In the genomic region with DNA sequence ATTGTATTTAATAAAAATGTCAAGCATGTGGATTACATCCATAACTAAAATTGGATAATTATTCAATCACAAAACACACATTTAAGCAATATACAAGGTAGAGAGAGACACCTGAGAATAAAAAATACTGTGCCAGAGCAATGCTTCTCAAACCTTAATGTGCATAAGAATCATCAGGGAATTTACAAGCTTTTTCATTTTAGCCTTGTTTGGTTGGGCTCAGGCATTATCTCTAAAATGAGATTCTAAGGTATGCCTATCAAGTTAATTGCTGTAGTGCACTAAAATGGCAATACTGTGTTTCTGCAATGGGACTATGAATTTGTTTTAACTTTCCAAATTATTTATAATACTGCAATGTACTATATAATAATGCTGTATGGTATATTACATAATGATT, we compare ENCODE assay signal across 8 cellular contexts. TPM values are rescaled to one million over a fixed set of nuclear protein-coding genes. Genes with fewer than 3 reads are reported as not detected.
DNase-seq lines count a peak whose midpoint lies in the region; ATAC-seq and TF ChIP-seq lines count a peak whose summit lies in the region.

No MANE protein-coding gene starts in this region.

- TF ChIP-seq CTCF in C4-2B (conservative IDR thresholded peaks at IDR 0.05): no peak
- no peak for TF ChIP-seq CTCF in MM.1S (IDR thresholded peaks at IDR 0.05; ENCODE audit: low read length)
- no peak for TF ChIP-seq CTCF in neural cell (IDR thresholded peaks at IDR 0.05; ENCODE audit: poor library complexity, severe bottlenecking)

- H3K4me2 ChIP-seq in MM.1S (ENCODE audit: low read depth, low read length): peak overlapping the region; percentile 78
- H3K4me2 ChIP-seq in neural cell (ENCODE audit: low read length): peak overlapping the region; percentile 96

- peaks cover 28% of the 10 kb centered on the region for H4K20me1 ChIP-seq in MM.1S (ENCODE audit: insufficient read depth, low read length)
- no peaks in the 10 kb centered on the region for H4K20me1 ChIP-seq in neural cell (ENCODE audit: insufficient read depth)

- H3K36me3 ChIP-seq in MM.1S (replicated peaks; ENCODE audit: insufficient read depth, low read length) (no peaks in the 10 kb centered on the region; the same call in 1 of the 2 replicates), neural cell (ENCODE audit: insufficient read depth, low read length) (no peaks in the 10 kb centered on the region)
- H3K36me3 ChIP-seq in effector memory CD4-positive, alpha-beta T cell (ENCODE audit: control insufficient read depth, insufficient read depth, low read length): no peaks in the 10 kb centered on the region

- no peaks in the 10 kb centered on the region for H3K27me3 ChIP-seq in MM.1S (replicated peaks; ENCODE audit: insufficient read depth, low read length)
- H3K27me3 ChIP-seq in effector memory CD4-positive, alpha-beta T cell (replicated peaks; ENCODE audit: control insufficient read depth, insufficient read depth, low read length, poor library complexity, severe bottlenecking): no peaks in the 10 kb centered on the region
- H3K27me3 ChIP-seq in neural cell (ENCODE audit: insufficient read depth, low read depth, low read length): no peaks in the 10 kb centered on the region

- TF ChIP-seq RAD21 in neural cell (conservative IDR thresholded peaks at IDR 0.05): no peak

- H3K4me1 ChIP-seq in MM.1S (ENCODE audit: low read length): peaks cover 13% of the 10 kb centered on the region
- peaks cover 19% of the 10 kb centered on the region for H3K4me1 ChIP-seq in effector memory CD4-positive, alpha-beta T cell (ENCODE audit: control insufficient read depth, insufficient read depth, low read length, poor library complexity, severe bottlenecking)

- H3K9ac ChIP-seq in MM.1S (ENCODE audit: low read length) (peak overlapping the region; percentile 92; the same call in 1 of the 2 replicates), neural cell (ENCODE audit: low read length) (peak overlapping the region; percentile 86)

- H3K9me3 ChIP-seq in MM.1S (replicated peaks; ENCODE audit: insufficient read depth, low read length): no peaks in the 10 kb centered on the region
- H3K9me3 ChIP-seq in effector memory CD4-positive, alpha-beta T cell (ENCODE audit: control insufficient read depth, low read length): no peaks in the 10 kb centered on the region
- H3K9me3 ChIP-seq in neural cell (ENCODE audit: low read length): no peaks in the 10 kb centered on the region

- H2AFZ ChIP-seq in MM.1S (ENCODE audit: low read length) (no peak overlapping the region), neural cell (ENCODE audit: low read depth, low read length) (peak overlapping the region; percentile 69)

- TF ChIP-seq EP300 in neural cell (conservative IDR thresholded peaks at IDR 0.05; ENCODE audit: poor library complexity, severe bottlenecking): no peak

- H3K9me2 ChIP-seq in MM.1S (replicated peaks; ENCODE audit: insufficient read depth, low read length): no peaks in the 10 kb centered on the region
- H3K9me2 ChIP-seq in neural cell (ENCODE audit: insufficient read depth, low read length): no peaks in the 10 kb centered on the region

- H3F3A ChIP-seq in MM.1S (ENCODE audit: insufficient read depth, low read length) (peaks cover 42% of the 10 kb centered on the region), neural cell (ENCODE audit: insufficient read depth, low read length, poor library complexity, severe bottlenecking) (peaks cover 3% of the 10 kb centered on the region)

- peak overlapping the region; percentile 85 for H3K4me3 ChIP-seq in MM.1S (ENCODE audit: low read length)
- peak overlapping the region; percentile 96 for H3K4me3 ChIP-seq in effector memory CD4-positive, alpha-beta T cell (ENCODE audit: insufficient read depth, low read depth, low read length, poor library complexity, severe bottlenecking)
- H3K4me3 ChIP-seq in neural cell (ENCODE audit: low read length): peak overlapping the region; percentile 90

- peak overlapping the region; percentile 84 for H3K27ac ChIP-seq in C4-2B
- H3K27ac ChIP-seq in MM.1S (ENCODE audit: low read length): peak overlapping the region; percentile 91; the same call in 1 of the 2 replicates
- peak overlapping the region; percentile 98 for H3K27ac ChIP-seq in effector memory CD4-positive, alpha-beta T cell (ENCODE audit: insufficient read depth, low read length, poor library complexity, severe bottlenecking)
- peak overlapping the region; percentile 80 for H3K27ac ChIP-seq in neural cell (ENCODE audit: low read length)

- ATAC-seq in HG02852 (IDR thresholded peaks at IDR 0.05; ENCODE audit: unreplicated experiment): no peak
- no peak for ATAC-seq in GM18520 (IDR thresholded peaks at IDR 0.05; ENCODE audit: unreplicated experiment)

- H3K79me2 ChIP-seq in MM.1S (ENCODE audit: low read length): peaks cover 57% of the 10 kb centered on the region
- H3K79me2 ChIP-seq in neural cell (replicated peaks; ENCODE audit: insufficient read depth, low read length): peaks cover 46% of the 10 kb centered on the region

- DNase-seq in MM.1S: no peak
- DNase-seq in effector memory CD4-positive, alpha-beta T cell: no peak
- DNase-seq in CD1c-positive myeloid dendritic cell (ENCODE audit: extremely low spot score): no peak
- no peak for DNase-seq in amygdala (lab: John Stamatoyannopoulos, UW)

TF ChIP-seq in neural cell, 6 proteins besides CTCF, POLR2A, EP300 and RAD21:
- TF ChIP-seq POLR2AphosphoS5 (IDR thresholded peaks at IDR 0.05) (no peak), SMC3 (conservative IDR thresholded peaks at IDR 0.05; ENCODE audit: poor library complexity) (no peak), EZH2 (IDR thresholded peaks at IDR 0.05; ENCODE audit: borderline replicate concordance, insufficient read depth, low read length, poor library complexity, severe bottlenecking) (no peak), MXI1 (conservative IDR thresholded peaks at IDR 0.05; ENCODE audit: poor library complexity, severe bottlenecking) (no peak), TAF1 (IDR thresholded peaks at IDR 0.05; ENCODE audit: low read depth) (no peak)
- TF ChIP-seq, protein P1, sequence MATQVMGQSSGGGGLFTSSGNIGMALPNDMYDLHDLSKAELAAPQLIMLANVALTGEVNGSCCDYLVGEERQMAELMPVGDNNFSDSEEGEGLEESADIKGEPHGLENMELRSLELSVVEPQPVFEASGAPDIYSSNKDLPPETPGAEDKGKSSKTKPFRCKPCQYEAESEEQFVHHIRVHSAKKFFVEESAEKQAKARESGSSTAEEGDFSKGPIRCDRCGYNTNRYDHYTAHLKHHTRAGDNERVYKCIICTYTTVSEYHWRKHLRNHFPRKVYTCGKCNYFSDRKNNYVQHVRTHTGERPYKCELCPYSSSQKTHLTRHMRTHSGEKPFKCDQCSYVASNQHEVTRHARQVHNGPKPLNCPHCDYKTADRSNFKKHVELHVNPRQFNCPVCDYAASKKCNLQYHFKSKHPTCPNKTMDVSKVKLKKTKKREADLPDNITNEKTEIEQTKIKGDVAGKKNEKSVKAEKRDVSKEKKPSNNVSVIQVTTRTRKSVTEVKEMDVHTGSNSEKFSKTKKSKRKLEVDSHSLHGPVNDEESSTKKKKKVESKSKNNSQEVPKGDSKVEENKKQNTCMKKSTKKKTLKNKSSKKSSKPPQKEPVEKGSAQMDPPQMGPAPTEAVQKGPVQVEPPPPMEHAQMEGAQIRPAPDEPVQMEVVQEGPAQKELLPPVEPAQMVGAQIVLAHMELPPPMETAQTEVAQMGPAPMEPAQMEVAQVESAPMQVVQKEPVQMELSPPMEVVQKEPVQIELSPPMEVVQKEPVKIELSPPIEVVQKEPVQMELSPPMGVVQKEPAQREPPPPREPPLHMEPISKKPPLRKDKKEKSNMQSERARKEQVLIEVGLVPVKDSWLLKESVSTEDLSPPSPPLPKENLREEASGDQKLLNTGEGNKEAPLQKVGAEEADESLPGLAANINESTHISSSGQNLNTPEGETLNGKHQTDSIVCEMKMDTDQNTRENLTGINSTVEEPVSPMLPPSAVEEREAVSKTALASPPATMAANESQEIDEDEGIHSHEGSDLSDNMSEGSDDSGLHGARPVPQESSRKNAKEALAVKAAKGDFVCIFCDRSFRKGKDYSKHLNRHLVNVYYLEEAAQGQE (IDR thresholded peaks at IDR 0.05; ENCODE audit: borderline replicate concordance): no peak

RNA-seq across cellular contexts. Expression of a gene that starts 1.0 kb away (rescaled TPM):
- 27.4 and 39.2 TPM in 2 replicates for polyA plus RNA-seq in neural cell
- polyA minus RNA-seq in neural cell: 53.1 and 63.6 TPM in 2 replicates

RNA-seq across cellular contexts. Expression of a gene that starts 20.7 kb away (rescaled TPM):
- polyA plus RNA-seq in neural cell: 19.3 and 26.3 TPM in 2 replicates
- 16.3 and 19.2 TPM in 2 replicates for polyA minus RNA-seq in neural cell

RNA-seq across cellular contexts. Expression of a gene that starts 30.0 kb away (rescaled TPM):
- polyA plus RNA-seq in neural cell: 89.1 and 132 TPM in 2 replicates
- 34.3 and 35.2 TPM in 2 replicates for polyA minus RNA-seq in neural cell
